Comparison of ENCODE assay signal across 8 cellular contexts in the genomic region with DNA sequence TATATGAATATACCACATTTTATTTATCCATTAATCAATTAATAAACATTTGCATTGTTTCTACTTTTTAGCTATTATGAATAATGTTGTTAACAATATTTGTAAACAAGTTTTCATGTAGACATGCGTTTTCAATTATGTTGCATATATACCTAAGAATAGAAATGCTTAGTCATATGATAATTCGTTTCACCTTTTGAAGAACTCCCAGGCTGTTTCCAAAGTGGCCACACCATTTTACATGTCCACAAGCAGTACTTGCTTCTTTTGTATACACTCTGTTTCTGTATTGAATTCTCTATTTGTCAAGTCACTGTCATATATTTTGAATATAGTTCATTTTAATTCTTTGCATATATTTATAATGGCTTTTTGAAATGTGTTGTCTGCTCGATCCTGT.
"Had no signal": no experiment of that assay in that cellular context is flagged by ENCODE, and none has a peak within 500 bp of the region (broad histone marks: within the 10 kb centered on the region; RNA-seq: fewer than 3 reads in every experiment).

No MANE protein-coding gene starts in this region.

- FAIRE-seq: H1, H54, HTR-8/SVneo had no signal

- H3K4me3 ChIP-seq: GM23338 had no signal

- H2AFZ ChIP-seq: GM23338 had no signal

- H3K4me2 ChIP-seq: GM23338 had no signal

- ATAC-seq: GM23338 had no signal

- DNase-seq: H9, HCEC 1CT, IMR-90, KBM-7 had no signal
